In the genomic region with DNA sequence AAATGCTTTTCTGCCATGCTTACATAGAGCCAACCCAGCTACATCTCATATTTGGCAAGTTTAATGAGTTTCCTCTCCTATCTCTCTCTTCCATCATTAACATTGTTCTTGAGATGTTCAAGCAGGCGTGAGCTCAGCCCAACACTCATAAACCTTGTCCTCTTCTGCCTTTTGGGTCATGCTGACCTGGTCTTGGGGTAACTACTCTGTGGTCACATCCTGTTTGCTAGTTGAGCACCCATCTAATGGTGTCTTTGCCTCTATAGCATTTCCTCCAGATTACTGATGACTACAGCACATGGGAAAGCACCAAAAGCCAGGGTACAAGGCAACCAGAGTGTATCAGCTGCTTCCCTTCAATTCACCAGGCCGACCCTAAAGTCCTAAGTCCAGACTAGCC, we compare ENCODE assay signal across 30 cellular contexts.
"Had no signal": no experiment of that assay in that cellular context is flagged by ENCODE, and none has a peak within 500 bp of the region (broad histone marks: within the 10 kb centered on the region; RNA-seq: fewer than 3 reads in every experiment).

No MANE protein-coding gene starts in this region.

- H3K36me3 Mint-ChIP-seq: activated naive CD4-positive, alpha-beta T cell treated with anti-CD3 and anti-CD28 coated beads, Interleukin-2, amount 50 U/mL, for 72 hours had no signal

- H3K4me3 ChIP-seq: Peyer's patch, SJSA1 had no signal

- H3K4me2 ChIP-seq: KMS-11, SK-N-SH had no signal

- H3K9me2 ChIP-seq: SK-N-SH had no signal

- FAIRE-seq: TTC549 had no signal

- H3K27ac ChIP-seq: brain microvascular endothelial cell, KMS-11, Peyer's patch, SJSA1 had no signal

- H3K4me3 Mint-ChIP-seq: activated CD4-positive, alpha-beta T cell treated with anti-CD3 and anti-CD28 coated beads, Interleukin-2, amount 10 ng/mL, durations not matched to agents 24 days and 14 days; activated naive CD4-positive, alpha-beta T cell treated with anti-CD3 and anti-CD28 coated beads for 36 hours; T-helper 1 cell treated with Interleukin-12 subunit alpha and Interleukin-12 subunit beta and Interleukin-4 antibody, amounts not matched to agents 30 μg/mL and 1 μg/mL, for 36 hours; T-helper 2 cell treated with Interferon-gamma antibody and Interleukin-4, amounts not matched to agents 5 μg/mL and 100 μg/mL, for 36 hours had no signal

- H3K27me3 ChIP-seq: brain microvascular endothelial cell, Peyer's patch had no signal

- H3K4me1 ChIP-seq: Peyer's patch, SJSA1 had no signal

- H3K9me3 ChIP-seq: Peyer's patch, SJSA1, SK-N-SH had no signal

- H3K9me3 Mint-ChIP-seq: activated naive CD4-positive, alpha-beta T cell treated with anti-CD3 and anti-CD28 coated beads for 36 hours; T-helper 1 cell treated with Interleukin-12 subunit alpha and Interleukin-12 subunit beta and Interleukin-4 antibody, amounts not matched to agents 30 μg/mL and 1 μg/mL, for 36 hours; T-helper 2 cell treated with Interferon-gamma antibody and Interleukin-4, amounts not matched to agents 5 μg/mL and 100 μg/mL, for 36 hours had no signal

- ATAC-seq: activated naive CD4-positive, alpha-beta T cell treated with anti-CD3 and anti-CD28 coated beads, Interleukin-2, amount 50 U/mL, for 72 hours; PC-3 had no signal

- DNase-seq: activated CD4-positive, alpha-beta T cell treated with anti-CD3 and anti-CD28 coated beads, Interleukin-2, amount 10 ng/mL, durations not matched to agents 24 days and 14 days; activated CD4-positive, alpha-beta T cell treated with anti-CD3 and anti-CD28 coated beads, Interleukin-2, amount 50 U/mL, for 4 hours; activated gamma-delta T cell treated with Interleukin-2 at 50 U/mL for 16 hours; activated naive CD4-positive, alpha-beta T cell treated with anti-CD3 and anti-CD28 coated beads for 36 hours; activated T-cell treated with anti-CD3 and anti-CD28 coated beads, Interleukin-2, amount 50 U/mL, for 1 hour; amniotic stem cell; aorta; brain microvascular endothelial cell; central memory CD4-positive, alpha-beta T cell; NCI-H1048; NCI-H1105 treated with DMSO at 0.1 percent for 48 hours; NCI-H1436; NCI-H1694; NCI-H1930; NCI-H2081 treated with DMSO at 0.1 percent for 48 hours; NCI-H510A; NCI-H526; NCI-H748 treated with DMSO at 0.1 percent for 48 hours; NK-92 treated with Interleukin-12 subunit alpha and Interleukin-12 subunit beta, amount 100 ng/mL, for 24 hours; PC-3; Peyer's patch; RPMI8226; SHP77 treated with DMSO at 0.1 percent for 48 hours; SK-N-SH had no signal

- H3K9ac ChIP-seq: KMS-11, SK-N-SH had no signal

- H3K4me1 Mint-ChIP-seq: activated CD4-positive, alpha-beta T cell treated with anti-CD3 and anti-CD28 coated beads, Interleukin-2, amount 10 ng/mL, durations not matched to agents 24 days and 14 days had no signal

- H3K36me3 ChIP-seq: brain microvascular endothelial cell, Peyer's patch, SJSA1 had no signal

- H3K27ac Mint-ChIP-seq: activated CD4-positive, alpha-beta T cell treated with anti-CD3 and anti-CD28 coated beads, Interleukin-2, amount 10 ng/mL, durations not matched to agents 24 days and 14 days; activated naive CD4-positive, alpha-beta T cell treated with anti-CD3 and anti-CD28 coated beads for 36 hours; activated naive CD4-positive, alpha-beta T cell treated with anti-CD3 and anti-CD28 coated beads, Interleukin-2, amount 50 U/mL, for 72 hours; T-helper 1 cell treated with Interleukin-12 subunit alpha and Interleukin-12 subunit beta and Interleukin-4 antibody, amounts not matched to agents 30 μg/mL and 1 μg/mL, for 36 hours; T-helper 2 cell treated with Interferon-gamma antibody and Interleukin-4, amounts not matched to agents 5 μg/mL and 100 μg/mL, for 36 hours had no signal
